ENCODE assay signal across 13 cellular contexts in genomic region chr17:59277031-59277430, GRCh38. TPM values are rescaled to one million over a fixed set of nuclear protein-coding genes. Genes with fewer than 3 reads are reported as not detected.
A peak's percentile ranks its signal among the peaks of the same experiment; 100 is the strongest.
DNase-seq lines count a peak whose midpoint lies in the region; ATAC-seq and TF ChIP-seq lines count a peak whose summit lies in the region.
"Had no signal": no experiment of that assay in that cellular context is flagged by ENCODE, and none has a peak within 500 bp of the region (broad histone marks: within the 10 kb centered on the region; RNA-seq: fewer than 3 reads in every experiment).

No MANE protein-coding gene starts in this region.

- H3K9me3 Mint-ChIP-seq in activated naive CD8-positive, alpha-beta T cell treated with anti-CD3 and anti-CD28 coated beads, Interleukin-2, amount 50 U/mL, for 24 hours: no peaks in the 10 kb centered on the region
- H3K9me3 Mint-ChIP-seq in mesothelial cell of epicardium: peaks cover 4% of the 10 kb centered on the region
- H3K9me3 Mint-ChIP-seq: CD4-positive, CD25-positive, alpha-beta regulatory T cell had no signal

- H3K27me3 Mint-ChIP-seq in activated naive CD8-positive, alpha-beta T cell treated with anti-CD3 and anti-CD28 coated beads, Interleukin-2, amount 50 U/mL, for 24 hours: no peaks in the 10 kb centered on the region
- H3K27me3 Mint-ChIP-seq in mesothelial cell of epicardium (ENCODE audit: low read depth): no peaks in the 10 kb centered on the region
- H3K27me3 Mint-ChIP-seq: CD4-positive, CD25-positive, alpha-beta regulatory T cell had no signal

- TF ChIP-seq CTCF in GM12865 (IDR thresholded peaks at IDR 0.05; ENCODE audit: insufficient read depth, low read depth, low read length, missing control alignments) (no peak), BE2C (IDR thresholded peaks at IDR 0.05; ENCODE audit: low read depth, low read length) (no peak), mesothelial cell of epicardium (IDR thresholded peaks at IDR 0.05; ENCODE audit: unreplicated experiment) (no peak), hepatocyte (IDR thresholded peaks at IDR 0.05; ENCODE audit: poor library complexity) (no peak)

- H3K4me1 ChIP-seq in BE2C (no peaks in the 10 kb centered on the region), hepatocyte (ENCODE audit: insufficient read depth) (no peaks in the 10 kb centered on the region)
- H3K4me1 ChIP-seq: tibial artery had no signal

- WGBS in hepatocyte (ENCODE audit: low lambda C conversion rate, missing lambda C conversion rate): 97% methylated on average over 4 of the region's 4 CpGs

- no peak overlapping the region for H3K27ac ChIP-seq in hepatocyte
- H3K27ac ChIP-seq: tibial artery had no signal

- H3K27ac Mint-ChIP-seq in activated naive CD8-positive, alpha-beta T cell treated with anti-CD3 and anti-CD28 coated beads, Interleukin-2, amount 50 U/mL, for 24 hours: peak overlapping the region; percentile 41
- H3K27ac Mint-ChIP-seq in mesothelial cell of epicardium: no peak overlapping the region

- no peak overlapping the region for H2AFZ ChIP-seq in hepatocyte

- ATAC-seq in GM21381 (IDR thresholded peaks at IDR 0.05; ENCODE audit: unreplicated experiment) (peak; percentile 74), HG03354 (IDR thresholded peaks at IDR 0.05; ENCODE audit: poor library complexity, severe bottlenecking, unreplicated experiment) (peak; percentile 84)
- ATAC-seq in activated naive CD8-positive, alpha-beta T cell treated with anti-CD3 and anti-CD28 coated beads, Interleukin-2, amount 50 U/mL, for 24 hours: no peak

- no peaks in the 10 kb centered on the region for H3K9me2 ChIP-seq in hepatocyte (replicated peaks; ENCODE audit: insufficient read depth)

- H3K36me3 Mint-ChIP-seq in activated naive CD8-positive, alpha-beta T cell treated with anti-CD3 and anti-CD28 coated beads, Interleukin-2, amount 50 U/mL, for 24 hours (ENCODE audit: low read depth): peaks cover 1% of the 10 kb centered on the region
- peaks cover 16% of the 10 kb centered on the region for H3K36me3 Mint-ChIP-seq in mesothelial cell of epicardium

- H3K27me3 ChIP-seq in BE2C (no peaks in the 10 kb centered on the region), hepatocyte (no peaks in the 10 kb centered on the region)
- H3K27me3 ChIP-seq: tibial artery had no signal

- H3K36me3 ChIP-seq in BE2C: no peaks in the 10 kb centered on the region; the same call in 1 of the 2 replicates
- H3K36me3 ChIP-seq in hepatocyte (replicated peaks; ENCODE audit: insufficient read depth, low read depth): no peaks in the 10 kb centered on the region

- DNase-seq in GM12865 (ENCODE audit: low read depth): peak; percentile 77
- DNase-seq in activated naive CD8-positive, alpha-beta T cell treated with anti-CD3 and anti-CD28 coated beads, Interleukin-2, amount 50 U/mL, for 24 hours: no peak
- no peak for DNase-seq in BE2C
- no peak for DNase-seq in mesothelial cell of epicardium (ENCODE audit: low spot score in 2 of 2, unreplicated experiment in 2 of 2)
- no peak for DNase-seq in activated CD8-positive, alpha-beta memory T cell treated with anti-CD3 and anti-CD28 coated beads for 24 hours
- no peak for DNase-seq in hepatocyte (ENCODE audit: low spot score)
- DNase-seq: activated CD8-positive, alpha-beta memory T cell treated with anti-CD3 and anti-CD28 coated beads, Interleukin-2, amount 50 U/mL, for 48 hours; glutamatergic neuron; NCI-H1930; tibial artery had no signal

- H4K20me1 ChIP-seq in hepatocyte (ENCODE audit: insufficient read depth, poor library complexity, severe bottlenecking): no peaks in the 10 kb centered on the region

- H3K4me3 Mint-ChIP-seq in activated naive CD8-positive, alpha-beta T cell treated with anti-CD3 and anti-CD28 coated beads, Interleukin-2, amount 50 U/mL, for 24 hours: peak overlapping the region; percentile 15
- H3K4me3 Mint-ChIP-seq in mesothelial cell of epicardium: no peak overlapping the region
- H3K4me3 Mint-ChIP-seq: CD4-positive, CD25-positive, alpha-beta regulatory T cell had no signal

- H3K9me3 ChIP-seq in BE2C (no peaks in the 10 kb centered on the region), hepatocyte (ENCODE audit: low read depth) (no peaks in the 10 kb centered on the region)
- H3K9me3 ChIP-seq: tibial artery had no signal

- H3K79me2 ChIP-seq in hepatocyte: no peaks in the 10 kb centered on the region

- peak overlapping the region; percentile 26 for H3K4me3 ChIP-seq in GM12865 (ENCODE audit: low read depth, low read length)
- H3K4me3 ChIP-seq in BE2C (ENCODE audit: low read depth, low read length): no peak overlapping the region
- no peak overlapping the region for H3K4me3 ChIP-seq in hepatocyte
- H3K4me3 ChIP-seq: tibial artery had no signal

- no peak overlapping the region for H3K4me2 ChIP-seq in hepatocyte

- H3K4me1 Mint-ChIP-seq in activated naive CD8-positive, alpha-beta T cell treated with anti-CD3 and anti-CD28 coated beads, Interleukin-2, amount 50 U/mL, for 24 hours: peaks cover 6% of the 10 kb centered on the region
- no peaks in the 10 kb centered on the region for H3K4me1 Mint-ChIP-seq in mesothelial cell of epicardium
- H3K4me1 Mint-ChIP-seq: CD4-positive, CD25-positive, alpha-beta regulatory T cell had no signal

RNA-seq across cellular contexts. Expression of gene YPEL2, which starts 54.4 kb away (rescaled TPM):
- polyA plus RNA-seq in BE2C (2012; ENCODE audit: insufficient read depth, insufficient read length, low read depth): 1.3 TPM
- total RNA-seq in mesothelial cell of epicardium (7.5 to 9.9 TPM (median 8.7 TPM) in 3 replicates), hepatocyte (17.5 and 26.0 TPM in 2 replicates)
- polyA plus RNA-seq in hepatocyte: 20.2 and 21.0 TPM in 2 replicates

RNA-seq across cellular contexts. Expression of gene GDPD1, which starts 56.7 kb away (rescaled TPM):
- polyA plus RNA-seq in BE2C (2012; ENCODE audit: insufficient read depth, insufficient read length, low read depth): 8.0 TPM
- total RNA-seq in mesothelial cell of epicardium (7.6 to 9.1 TPM (median 7.8 TPM) in 3 replicates), hepatocyte (5.0 and 5.3 TPM in 2 replicates)
- 1.3 and 1.9 TPM in 2 replicates for polyA plus RNA-seq in hepatocyte
